In genomic region chr6:151379933-151380847, GRCh38 we compare ENCODE assay signal across 8 cellular contexts. TPM values are rescaled to one million over a fixed set of nuclear protein-coding genes. Genes with fewer than 3 reads are reported as not detected.
DNase-seq lines count a peak whose midpoint lies in the region; ATAC-seq and TF ChIP-seq lines count a peak whose summit lies in the region.

No MANE protein-coding gene starts in this region.

- no peaks in the 10 kb centered on the region for H3K36me3 ChIP-seq in left ventricle myocardium inferior
- no peaks in the 10 kb centered on the region for H3K36me3 ChIP-seq in tibial artery
- H3K36me3 ChIP-seq in HAP-1 (replicated peaks): no peaks in the 10 kb centered on the region

- H3K4me3 ChIP-seq in left ventricle myocardium inferior (peak overlapping the region; percentile 7), tibial artery (peak overlapping the region; percentile 17 to 19), HAP-1 (no peak overlapping the region)

- in situ Hi-C loops in HAP-1 (cut with MboI; ENCODE audit: low sequenced_read_pairs): no loop called here

- DNase-seq in RPMI8226 (peak; percentile 70), left ventricle myocardium inferior (no peak), tibial artery (no peak), NCI-H2196 (lab: John Stamatoyannopoulos, UW; ENCODE audit: unreplicated experiment) (no peak), HAP-1 (ENCODE audit: low spot score in 2 of 2) (no peak), pons (ENCODE audit: low spot score) (no peak)

- H3K27ac ChIP-seq in left ventricle myocardium inferior (replicated peaks) (peak overlapping the region; percentile 18), tibial artery (peak overlapping the region; percentile 31 to 52)

- H3K4me1 ChIP-seq in left ventricle myocardium inferior (peaks cover 26% of the 10 kb centered on the region), tibial artery (peaks cover 0 to 14% (median 4%) of the 10 kb centered on the region in 4 donors), HAP-1 (peaks cover 16% of the 10 kb centered on the region)

- intact Hi-C loops in left ventricle myocardium inferior (cut with micrococcal nuclease): no loop called here
- intact Hi-C loops in tibial artery (cut with DNase I; ENCODE audit: low total_unique reads): no loop called here

- ATAC-seq in GM18909 (IDR thresholded peaks at IDR 0.05; ENCODE audit: poor library complexity, unreplicated experiment): peak; percentile 50
- ATAC-seq in HG02678 (IDR thresholded peaks at IDR 0.05; ENCODE audit: unreplicated experiment): peak; percentile 65

- H3K27me3 ChIP-seq in left ventricle myocardium inferior (ENCODE audit: low read depth): no peaks in the 10 kb centered on the region
- no peaks in the 10 kb centered on the region for H3K27me3 ChIP-seq in tibial artery
- no peaks in the 10 kb centered on the region for H3K27me3 ChIP-seq in HAP-1 (ENCODE audit: low read depth)

- H3K9me3 ChIP-seq in left ventricle myocardium inferior (replicated peaks) (no peaks in the 10 kb centered on the region), tibial artery (no peaks in the 10 kb centered on the region), HAP-1 (no peaks in the 10 kb centered on the region; the same call in 1 of the 2 replicates)

- no peak for TF ChIP-seq CTCF in left ventricle myocardium inferior (IDR thresholded peaks at IDR 0.05; ENCODE audit: borderline replicate concordance)
- no peak for TF ChIP-seq CTCF in tibial artery (IDR thresholded peaks at IDR 0.05)

RNA-seq across cellular contexts. Expression of gene ZBTB2, which starts 11.2 kb away (rescaled TPM):
- total RNA-seq in left ventricle myocardium inferior: 4.6 TPM
